In the genomic region with DNA sequence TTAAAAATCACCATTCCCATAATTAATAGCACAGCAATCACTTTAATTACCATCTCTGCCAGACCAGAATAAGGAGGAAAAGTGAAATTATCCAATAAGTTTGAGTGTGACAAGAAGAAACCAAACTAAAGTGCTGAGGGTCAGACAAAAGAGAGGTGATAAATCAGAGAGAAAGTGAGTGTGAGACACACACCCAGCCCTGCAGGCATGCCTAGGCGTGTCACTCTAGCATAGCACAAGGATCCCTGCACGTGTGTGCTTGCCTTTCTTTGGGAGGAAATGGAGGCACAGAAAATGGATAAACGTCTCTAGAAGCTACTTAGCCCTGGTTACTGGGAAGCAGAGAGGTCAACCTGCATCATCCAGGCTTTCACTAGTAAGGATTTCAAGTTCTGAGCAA, we compare ENCODE assay signal across 24 cellular contexts. TPM values are rescaled to one million over a fixed set of nuclear protein-coding genes. Genes with fewer than 3 reads are reported as not detected.
DNase-seq lines count a peak whose midpoint lies in the region; ATAC-seq and TF ChIP-seq lines count a peak whose summit lies in the region.
"Had no signal": no experiment of that assay in that cellular context is flagged by ENCODE, and none has a peak within 500 bp of the region (broad histone marks: within the 10 kb centered on the region; RNA-seq: fewer than 3 reads in every experiment).

No MANE protein-coding gene starts in this region.

- H2AFZ ChIP-seq in GM23338 (no peak overlapping the region), neural progenitor cell (replicated peaks) (no peak overlapping the region)

- TF ChIP-seq CTCF in GM23338 (conservative IDR thresholded peaks at IDR 0.05; ENCODE audit: low read depth in 2 of 2): no peak
- no peak for TF ChIP-seq CTCF in neural progenitor cell (IDR thresholded peaks at IDR 0.05)

- DNase-seq in GM23338 (ENCODE audit: low spot score) (no peak), NCI-H69 (lab: John Stamatoyannopoulos, UW) (peak; percentile 93), neural progenitor cell (ENCODE audit: low spot score) (no peak), AG08395 (ENCODE audit: low spot score) (no peak)
- DNase-seq in activated CD4-positive, alpha-beta memory T cell treated with anti-CD3 and anti-CD28 coated beads for 36 hours: no peak
- DNase-seq in activated T-cell treated with anti-CD3 and anti-CD28 coated beads, Interleukin-2, amount 50 U/mL, for 48 hours: no peak
- DNase-seq: activated CD4-positive, alpha-beta T cell treated with anti-CD3 and anti-CD28 coated beads for 48 hours; activated naive CD4-positive, alpha-beta T cell treated with anti-CD3 and anti-CD28 coated beads, Interleukin-2, amount 10 ng/mL, durations not matched to agents 7 days and 5 days; activated T-cell treated with anti-CD3 and anti-CD28 coated beads, Interleukin-2, amount 50 U/mL, for 4 hours; amygdala; KBM-7; MM.1S; NCI-H2171; NCI-H524; stimulated activated CD4-positive, alpha-beta T cell treated with anti-CD3 and anti-CD28 coated beads, Interleukin-2, amount 100 ng/mL, for 24 hours; uterus had no signal

- ATAC-seq in GM23338: peak; percentile 28
- peak; percentile 76 for ATAC-seq in esophagus mucosa
- ATAC-seq: activated T-cell treated with anti-CD3 and anti-CD28 coated beads, Interleukin-2, amount 50 U/mL, for 4 hours; stimulated activated effector memory CD8-positive, alpha-beta T cell treated with anti-CD3 and anti-CD28 coated beads, Interleukin-12 subunit alpha, Interleukin-12 subunit beta, amount 100 ng/mL, for 72 hours had no signal

- CTCF ChIA-PET in activated CD4-positive, alpha-beta memory T cell treated with anti-CD3 and anti-CD28 coated beads for 36 hours (lab: Charles Lee): no interaction called here

- no peaks in the 10 kb centered on the region for H3F3A ChIP-seq in GM23338 (replicated peaks; ENCODE audit: low read depth)
- no peaks in the 10 kb centered on the region for H3F3A ChIP-seq in neural progenitor cell (ENCODE audit: low read depth)

- H3K36me3 ChIP-seq in GM23338 (ENCODE audit: insufficient read depth): no peaks in the 10 kb centered on the region
- H3K36me3 ChIP-seq in neural progenitor cell: no peaks in the 10 kb centered on the region
- H3K36me3 ChIP-seq: SJSA1, uterus had no signal

- peaks cover 14% of the 10 kb centered on the region for H3K36me3 Mint-ChIP-seq in GM23338 (ENCODE audit: low read depth)
- H3K36me3 Mint-ChIP-seq in neural progenitor cell: peaks cover 10% of the 10 kb centered on the region
- H3K36me3 Mint-ChIP-seq in activated CD4-positive, alpha-beta memory T cell treated with anti-CD3 and anti-CD28 coated beads for 36 hours: peaks cover 4% of the 10 kb centered on the region
- H3K36me3 Mint-ChIP-seq: activated naive CD4-positive, alpha-beta T cell treated with anti-CD3 and anti-CD28 coated beads, Interleukin-2, amount 10 ng/mL, durations not matched to agents 7 days and 5 days; stimulated activated effector memory CD8-positive, alpha-beta T cell treated with anti-CD3 and anti-CD28 coated beads, Interleukin-12 subunit alpha, Interleukin-12 subunit beta, amount 100 ng/mL, for 72 hours had no signal

- H3K27me3 ChIP-seq in GM23338 (ENCODE audit: insufficient read depth) (no peaks in the 10 kb centered on the region), neural progenitor cell (no peaks in the 10 kb centered on the region)
- H3K27me3 ChIP-seq: uterus had no signal

- H3K4me3 Mint-ChIP-seq in GM23338 (no peak overlapping the region), neural progenitor cell (no peak overlapping the region)
- H3K4me3 Mint-ChIP-seq in activated CD4-positive, alpha-beta memory T cell treated with anti-CD3 and anti-CD28 coated beads for 36 hours: no peak overlapping the region
- H3K4me3 Mint-ChIP-seq: activated naive CD4-positive, alpha-beta T cell treated with anti-CD3 and anti-CD28 coated beads, Interleukin-2, amount 10 ng/mL, durations not matched to agents 7 days and 5 days; activated T-cell treated with anti-CD3 and anti-CD28 coated beads, Interleukin-2, amount 50 U/mL, for 4 hours; dendritic cell treated with granulocyte-macrophage colony-stimulating factor and Interleukin-4, amounts not matched to agents 40 ng/mL and 50 ng/mL, for 4 days; stimulated activated effector memory CD8-positive, alpha-beta T cell treated with anti-CD3 and anti-CD28 coated beads, Interleukin-12 subunit alpha, Interleukin-12 subunit beta, amount 100 ng/mL, for 72 hours; T-helper 1 cell treated with Interleukin-12 subunit alpha and Interleukin-12 subunit beta and Interleukin-4 antibody, amounts not matched to agents 30 μg/mL and 1 μg/mL, for 36 hours had no signal

- peak overlapping the region; percentile 34; the same call in 1 of the 2 replicates for H3K27ac ChIP-seq in GM23338 (ENCODE audit: low read depth)
- H3K27ac ChIP-seq in neural progenitor cell: peak overlapping the region; percentile 68
- H3K27ac ChIP-seq: SJSA1, skin epidermis, uterus had no signal

- H4K20me1 ChIP-seq in GM23338 (replicated peaks; ENCODE audit: insufficient read depth) (peaks cover 91% of the 10 kb centered on the region), neural progenitor cell (ENCODE audit: low read depth) (peaks cover 82% of the 10 kb centered on the region)

- H3K9me3 Mint-ChIP-seq in GM23338 (no peaks in the 10 kb centered on the region), neural progenitor cell (no peaks in the 10 kb centered on the region)
- H3K9me3 Mint-ChIP-seq in activated CD4-positive, alpha-beta memory T cell treated with anti-CD3 and anti-CD28 coated beads for 36 hours: peaks cover 2% of the 10 kb centered on the region
- H3K9me3 Mint-ChIP-seq: activated naive CD4-positive, alpha-beta T cell treated with anti-CD3 and anti-CD28 coated beads, Interleukin-2, amount 10 ng/mL, durations not matched to agents 7 days and 5 days; dendritic cell treated with granulocyte-macrophage colony-stimulating factor and Interleukin-4, amounts not matched to agents 40 ng/mL and 50 ng/mL, for 4 days; stimulated activated effector memory CD8-positive, alpha-beta T cell treated with anti-CD3 and anti-CD28 coated beads, Interleukin-12 subunit alpha, Interleukin-12 subunit beta, amount 100 ng/mL, for 72 hours; T-helper 1 cell treated with Interleukin-12 subunit alpha and Interleukin-12 subunit beta and Interleukin-4 antibody, amounts not matched to agents 30 μg/mL and 1 μg/mL, for 36 hours had no signal

- no peak overlapping the region for H3K9ac ChIP-seq in neural progenitor cell

- H3K4me2 ChIP-seq in GM23338 (peak overlapping the region; percentile 22; the same call in 1 of the 2 replicates), neural progenitor cell (peak overlapping the region; percentile 4)

- H3K9me3 ChIP-seq in neural progenitor cell (ENCODE audit: low read depth): no peaks in the 10 kb centered on the region
- H3K9me3 ChIP-seq: SJSA1, uterus had no signal

- no peaks in the 10 kb centered on the region for H3K9me2 ChIP-seq in GM23338 (ENCODE audit: insufficient read depth)

- peaks cover 93% of the 10 kb centered on the region for H3K4me1 ChIP-seq in GM23338 (ENCODE audit: insufficient read depth)
- peaks cover 50% of the 10 kb centered on the region for H3K4me1 ChIP-seq in neural progenitor cell
- H3K4me1 ChIP-seq: SJSA1, uterus had no signal

- no peak overlapping the region for H3K4me3 ChIP-seq in GM23338
- H3K4me3 ChIP-seq in neural progenitor cell: no peak overlapping the region
- H3K4me3 ChIP-seq: lung, SJSA1, skin epidermis, uterus had no signal

- POLR2A ChIA-PET in activated CD4-positive, alpha-beta memory T cell treated with anti-CD3 and anti-CD28 coated beads for 36 hours (lab: Charles Lee): no interaction called here

- H3K79me2 ChIP-seq in GM23338 (replicated peaks; ENCODE audit: insufficient read depth): peaks cover 100% of the 10 kb centered on the region
- H3K79me2 ChIP-seq in neural progenitor cell (ENCODE audit: low read depth): peaks cover 100% of the 10 kb centered on the region

- H3K27me3 Mint-ChIP-seq in GM23338 (ENCODE audit: insufficient read depth, low read depth, poor library complexity): peaks cover 11% of the 10 kb centered on the region
- no peaks in the 10 kb centered on the region for H3K27me3 Mint-ChIP-seq in neural progenitor cell (ENCODE audit: insufficient read depth, low read depth)
- H3K27me3 Mint-ChIP-seq in activated CD4-positive, alpha-beta memory T cell treated with anti-CD3 and anti-CD28 coated beads for 36 hours: no peaks in the 10 kb centered on the region
- H3K27me3 Mint-ChIP-seq: activated naive CD4-positive, alpha-beta T cell treated with anti-CD3 and anti-CD28 coated beads, Interleukin-2, amount 10 ng/mL, durations not matched to agents 7 days and 5 days; dendritic cell treated with granulocyte-macrophage colony-stimulating factor and Interleukin-4, amounts not matched to agents 40 ng/mL and 50 ng/mL, for 4 days had no signal

- H3K4me1 Mint-ChIP-seq in GM23338: peaks cover 77% of the 10 kb centered on the region
- peaks cover 20% of the 10 kb centered on the region for H3K4me1 Mint-ChIP-seq in neural progenitor cell
- H3K4me1 Mint-ChIP-seq in activated CD4-positive, alpha-beta memory T cell treated with anti-CD3 and anti-CD28 coated beads for 36 hours (ENCODE audit: low read depth): no peaks in the 10 kb centered on the region
- H3K4me1 Mint-ChIP-seq: stimulated activated effector memory CD8-positive, alpha-beta T cell treated with anti-CD3 and anti-CD28 coated beads, Interleukin-12 subunit alpha, Interleukin-12 subunit beta, amount 100 ng/mL, for 72 hours had no signal

- H3K27ac Mint-ChIP-seq in GM23338 (peak overlapping the region; percentile 93), neural progenitor cell (no peak overlapping the region)
- H3K27ac Mint-ChIP-seq in activated CD4-positive, alpha-beta memory T cell treated with anti-CD3 and anti-CD28 coated beads for 36 hours: no peak overlapping the region
- H3K27ac Mint-ChIP-seq: activated naive CD4-positive, alpha-beta T cell treated with anti-CD3 and anti-CD28 coated beads, Interleukin-2, amount 10 ng/mL, durations not matched to agents 7 days and 5 days; dendritic cell treated with granulocyte-macrophage colony-stimulating factor and Interleukin-4, amounts not matched to agents 40 ng/mL and 50 ng/mL, for 4 days; stimulated activated effector memory CD8-positive, alpha-beta T cell treated with anti-CD3 and anti-CD28 coated beads, Interleukin-12 subunit alpha, Interleukin-12 subunit beta, amount 100 ng/mL, for 72 hours; T-helper 1 cell treated with Interleukin-12 subunit alpha and Interleukin-12 subunit beta and Interleukin-4 antibody, amounts not matched to agents 30 μg/mL and 1 μg/mL, for 36 hours had no signal

- intact Hi-C loops in activated CD4-positive, alpha-beta memory T cell treated with anti-CD3 and anti-CD28 coated beads for 36 hours (cut with micrococcal nuclease): no loop called here

TF ChIP-seq in GM23338, 12 proteins besides CTCF, POLR2A, EP300 and RAD21 (continues in another document):
- no peak for TF ChIP-seq STAT1 (IDR thresholded peaks at IDR 0.05; ENCODE audit: unreplicated experiment)

RNA-seq across cellular contexts. Expression of a gene that starts 56.2 kb away (rescaled TPM):
- total RNA-seq in GM23338 (2014; rRNA removed; shearing (Covaris generic)): 355 and 400 TPM in 2 replicates
- 220 and 233 TPM in 2 replicates for polyA plus RNA-seq in GM23338 (2016; fragmentation: Nextera tagmentation; extraction: Ambion mirVana)
- total RNA-seq in esophagus mucosa: 6.1 TPM
- total RNA-seq in neural progenitor cell (ENCODE audit: low replicate concordance): 75.3 and 86.4 TPM in 2 replicates
- total RNA-seq in activated CD4-positive, alpha-beta memory T cell treated with anti-CD3 and anti-CD28 coated beads for 36 hours: not detected
- total RNA-seq: G401 had no signal

Comparison
In these comparisons a context has a peak if more than half of its experiments do, and no peak if none do; other contexts are left out.
1. RNA of a gene that starts 56.2 kb away (total RNA-seq): 355 to 400 TPM in GM23338 and 75.3 to 86.4 TPM in neural progenitor cell; 6.1 TPM in esophagus mucosa (single experiment) and not detected in activated CD4-positive, alpha-beta memory T cell treated with anti-CD3 and anti-CD28 coated beads for 36 hours; every median in the first group is over 10 times any median in the second.